ENCODE assay signal across 9 cellular contexts in the genomic region with DNA sequence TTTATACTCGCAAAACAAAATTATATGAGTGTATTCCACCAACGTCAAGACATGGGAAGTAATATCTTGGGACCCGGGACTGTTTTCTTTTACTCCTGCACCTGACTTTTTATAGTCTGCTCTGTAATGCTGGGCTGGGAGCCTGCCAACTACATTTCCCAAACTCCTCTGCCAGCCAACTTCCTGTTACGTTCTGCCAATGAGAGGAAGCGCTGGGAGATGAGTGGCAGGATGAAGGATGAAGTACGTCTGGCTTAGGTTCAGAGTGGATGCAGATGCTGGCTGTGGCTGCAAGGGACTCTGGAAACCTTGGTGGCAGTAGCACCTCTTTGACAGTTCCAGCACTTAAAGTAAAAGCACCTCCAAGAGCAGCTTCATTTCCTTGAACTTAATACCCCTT. TPM values are rescaled to one million over a fixed set of nuclear protein-coding genes. Genes with fewer than 3 reads are reported as not detected.
DNase-seq lines count a peak whose midpoint lies in the region; ATAC-seq and TF ChIP-seq lines count a peak whose summit lies in the region.
"Had no signal": no experiment of that assay in that cellular context is flagged by ENCODE, and none has a peak within 500 bp of the region (broad histone marks: within the 10 kb centered on the region; RNA-seq: fewer than 3 reads in every experiment).

No MANE protein-coding gene starts in this region.

- H3K27me3 ChIP-seq in dorsolateral prefrontal cortex = no peaks in the 10 kb centered on the region
- H3K27me3 ChIP-seq in neutrophil = no peaks in the 10 kb centered on the region
- no peaks in the 10 kb centered on the region for H3K27me3 ChIP-seq in vagina

- intact Hi-C loops in dorsolateral prefrontal cortex (cut with DNase I) = loop anchor here (5.0 to 10.0 kb wide), 2 partner anchors 59 to 122 kb away; a partner anchor contains a TSS
- intact Hi-C loops in vagina (cut with DNase I) = no loop called here

- peak; percentile 29 for DNase-seq in H4 (ENCODE audit: low spot score)
- DNase-seq in NCI-H510A (lab: John Stamatoyannopoulos, UW) = peak; percentile 5
- peak; percentile 22 to 77 (median 54) for DNase-seq in dorsolateral prefrontal cortex
- no peak for DNase-seq in mucosa of gallbladder (ENCODE audit: low spot score)
- no peak for DNase-seq in NCI-H2196 (lab: John Stamatoyannopoulos, UW; ENCODE audit: unreplicated experiment)
- DNase-seq in vagina (ENCODE audit: extremely low spot score in 2 of 2) = no peak

- no peak for ATAC-seq in HG03097 (IDR thresholded peaks at IDR 0.05; ENCODE audit: low FRiP score, unreplicated experiment)
- ATAC-seq: T-cell had no signal

- no peak for TF ChIP-seq POLR2A in vagina (IDR thresholded peaks at IDR 0.05)

- H3K4me3 ChIP-seq in dorsolateral prefrontal cortex = no peak overlapping the region
- no peak overlapping the region for H3K4me3 ChIP-seq in neutrophil (ENCODE audit: low read depth in 1 of 2, low read length in 1 of 2)
- no peak overlapping the region for H3K4me3 ChIP-seq in vagina

- H3K27ac ChIP-seq in dorsolateral prefrontal cortex (peak overlapping the region in 17 of 59 donors; percentile 0 to 71 (median 48)), neutrophil (peak overlapping the region; percentile 19), vagina (no peak overlapping the region)

- no peak for TF ChIP-seq CTCF in dorsolateral prefrontal cortex (IDR thresholded peaks at IDR 0.05 in 54 of 56, conservative IDR thresholded peaks at IDR 0.05 in 2 of 56; ENCODE audit: low read depth in 1 of 56, partially characterized antibody in 56 of 56)
- no peak for TF ChIP-seq CTCF in neutrophil (IDR thresholded peaks at IDR 0.05)
- no peak for TF ChIP-seq CTCF in vagina (IDR thresholded peaks at IDR 0.05)

- H3K4me1 ChIP-seq in neutrophil (ENCODE audit: control insufficient read depth in 1 of 2, insufficient read depth in 1 of 2, low read depth in 1 of 2, low read length in 1 of 2) (peaks cover 13 to 15% of the 10 kb centered on the region in 2 experiments), vagina (no peaks in the 10 kb centered on the region)

- H3K36me3 ChIP-seq in neutrophil (peaks cover 54% of the 10 kb centered on the region), vagina (peaks cover 0 to 34% of the 10 kb centered on the region in 2 donors)

- no peaks in the 10 kb centered on the region for H3K9me3 ChIP-seq in neutrophil
- H3K9me3 ChIP-seq in vagina = no peaks in the 10 kb centered on the region

RNA-seq across cellular contexts. Expression of a gene that starts 59.6 kb away (rescaled TPM):
- total RNA-seq in H4 (2014; rRNA removed; shearing (Covaris generic)) = 18.0 and 20.4 TPM in 2 replicates
- total RNA-seq in dorsolateral prefrontal cortex (10 to 100 TPM; 40.6 to 86.1 (median 55.6) TPM), mucosa of gallbladder (34.6 TPM), vagina (35.8 TPM)

Comparison
In these comparisons a context has a peak if more than half of its experiments do, and no peak if none do; other contexts are left out.
1. DNase-seq: peak in H4 (single experiment), NCI-H510A (single experiment) and dorsolateral prefrontal cortex (10 of 10); none in mucosa of gallbladder (single experiment), NCI-H2196 (single experiment) and vagina (0 of 2).